In the genomic region with DNA sequence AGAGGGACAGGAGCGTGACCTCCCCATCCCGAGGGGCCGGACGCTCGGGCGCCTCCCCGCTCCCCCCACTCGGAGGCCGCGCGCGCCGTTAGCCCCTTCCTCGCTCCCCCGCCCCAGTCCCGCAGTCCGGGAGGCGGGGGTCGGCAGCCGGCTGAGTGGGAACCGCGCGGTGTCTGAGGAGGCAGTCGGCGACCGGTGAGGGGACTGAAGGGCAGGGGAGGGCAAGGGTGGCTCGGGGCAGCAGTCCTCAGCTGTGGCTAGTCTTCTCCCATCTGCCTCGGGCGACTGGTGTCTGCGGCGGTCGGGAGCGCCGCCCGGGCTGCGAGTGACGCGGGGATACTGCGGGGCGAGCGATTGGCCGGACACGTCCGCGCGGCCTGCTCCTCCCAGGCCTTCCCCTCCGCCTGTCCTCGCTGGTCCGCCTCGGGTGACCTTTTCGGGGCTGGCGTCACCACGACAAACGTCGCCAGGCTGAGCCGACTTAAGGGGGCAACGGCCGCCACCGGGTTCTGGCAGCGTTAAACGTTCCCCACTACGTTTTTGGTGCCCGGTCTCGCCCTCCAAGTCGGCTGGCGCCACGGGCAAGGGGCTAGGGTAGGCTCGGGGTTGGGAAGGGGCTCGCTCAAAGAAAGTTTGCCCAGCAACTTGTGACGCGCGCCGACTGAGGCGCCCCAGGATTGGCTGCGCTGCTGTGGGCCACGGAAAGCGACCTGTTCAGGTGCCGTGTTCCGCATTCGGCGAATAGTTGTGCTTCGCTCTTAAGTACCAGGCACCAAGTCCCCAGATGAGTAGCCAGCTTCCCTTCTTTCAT, we compare ENCODE assay signal across 1 cellular context.
TF ChIP-seq lines count a peak whose summit lies in the region.

No MANE protein-coding gene starts in this region.

TF ChIP-seq in HepG2, 621 proteins besides CTCF, POLR2A, EP300 and RAD21 (continued from another document and continues in another):
- TF ChIP-seq HOMEZ (CRISPR knock-in tag; IDR thresholded peaks at IDR 0.05; ENCODE audit: low read depth) (no peak), MEIS2 (CRISPR knock-in tag; IDR thresholded peaks at IDR 0.05) (peak; percentile 76; the same call in 1 of the 2 replicates), ZC3H13 (CRISPR knock-in tag; IDR thresholded peaks at IDR 0.05) (peak; percentile 63; the same call in 1 of the 2 replicates), ZNF264 (CRISPR knock-in tag; IDR thresholded peaks at IDR 0.05) (no peak), ZNF383 (CRISPR knock-in tag; IDR thresholded peaks at IDR 0.05; ENCODE audit: borderline replicate concordance) (no peak), ZBTB33 (CRISPR knock-in tag; IDR thresholded peaks at IDR 0.05) (no peak), TCF12 (IDR thresholded peaks at IDR 0.05) (no peak), TCF12 (CRISPR knock-in tag; IDR thresholded peaks at IDR 0.05) (no peak), FOXO4 (CRISPR knock-in tag; conservative IDR thresholded peaks at IDR 0.05) (no peak), ZNF788 (CRISPR knock-in tag; IDR thresholded peaks at IDR 0.05; ENCODE audit: borderline replicate concordance) (no peak), TERF1 (CRISPR knock-in tag; IDR thresholded peaks at IDR 0.05) (0 out of 2 replicates have a peak, but pooled peaks have one; percentile 84), ZNF354B (CRISPR knock-in tag; IDR thresholded peaks at IDR 0.05) (no peak; the same call in 1 of the 2 replicates), ZBTB46 (CRISPR knock-in tag; IDR thresholded peaks at IDR 0.05; ENCODE audit: borderline replicate concordance) (0 out of 2 replicates have a peak, but pooled peaks have one; percentile 68), NFRKB (IDR thresholded peaks at IDR 0.05) (no peak), BCL3 (CRISPR knock-in tag; IDR thresholded peaks at IDR 0.05) (peak; percentile 24; the same call in 1 of the 2 replicates), ZNF260 (CRISPR knock-in tag; IDR thresholded peaks at IDR 0.05; ENCODE audit: borderline replicate concordance, low read depth) (no peak), KIAA2018 (CRISPR knock-in tag; IDR thresholded peaks at IDR 0.05; ENCODE audit: borderline replicate concordance) (no peak), ZNF567 (CRISPR knock-in tag; IDR thresholded peaks at IDR 0.05; ENCODE audit: borderline replicate concordance) (no peak), HHEX (CRISPR knock-in tag; IDR thresholded peaks at IDR 0.05) (no peak), GTF2F1 (IDR thresholded peaks at IDR 0.05; ENCODE audit: low read length) (no peak)
- TF ChIP-seq, protein P1, sequence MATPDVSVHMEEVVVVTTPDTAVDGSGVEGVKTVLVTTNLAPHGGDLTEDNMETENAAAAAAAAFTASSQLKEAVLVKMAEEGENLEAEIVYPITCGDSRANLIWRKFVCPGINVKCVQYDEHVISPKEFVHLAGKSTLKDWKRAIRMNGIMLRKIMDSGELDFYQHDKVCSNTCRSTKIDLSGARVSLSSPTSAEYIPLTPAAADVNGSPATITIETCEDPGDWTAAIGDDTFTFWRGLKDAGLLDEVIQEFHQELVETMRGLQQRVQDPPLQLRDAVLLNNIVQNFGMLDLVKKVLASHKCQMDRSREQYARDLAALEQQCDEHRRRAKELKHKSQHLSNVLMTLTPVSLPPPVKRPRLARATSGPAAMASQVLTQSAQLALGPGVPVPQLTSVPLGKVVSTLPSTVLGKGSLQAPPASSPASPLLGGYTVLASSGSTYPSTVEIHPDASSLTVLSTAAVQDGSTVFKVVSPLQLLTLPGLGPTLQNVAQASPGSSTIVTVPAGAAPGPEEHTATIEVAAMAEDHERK (CRISPR knock-in tag; IDR thresholded peaks at IDR 0.05; ENCODE audit: low read depth) = peak; percentile 61; the same call in 1 of the 2 replicates
- TF ChIP-seq, protein P2, sequence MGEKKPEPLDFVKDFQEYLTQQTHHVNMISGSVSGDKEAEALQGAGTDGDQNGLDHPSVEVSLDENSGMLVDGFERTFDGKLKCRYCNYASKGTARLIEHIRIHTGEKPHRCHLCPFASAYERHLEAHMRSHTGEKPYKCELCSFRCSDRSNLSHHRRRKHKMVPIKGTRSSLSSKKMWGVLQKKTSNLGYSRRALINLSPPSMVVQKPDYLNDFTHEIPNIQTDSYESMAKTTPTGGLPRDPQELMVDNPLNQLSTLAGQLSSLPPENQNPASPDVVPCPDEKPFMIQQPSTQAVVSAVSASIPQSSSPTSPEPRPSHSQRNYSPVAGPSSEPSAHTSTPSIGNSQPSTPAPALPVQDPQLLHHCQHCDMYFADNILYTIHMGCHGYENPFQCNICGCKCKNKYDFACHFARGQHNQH (CRISPR knock-in tag; IDR thresholded peaks at IDR 0.05) = 0 out of 2 replicates have a peak, but pooled peaks have one; percentile 31
- TF ChIP-seq, protein P3, sequence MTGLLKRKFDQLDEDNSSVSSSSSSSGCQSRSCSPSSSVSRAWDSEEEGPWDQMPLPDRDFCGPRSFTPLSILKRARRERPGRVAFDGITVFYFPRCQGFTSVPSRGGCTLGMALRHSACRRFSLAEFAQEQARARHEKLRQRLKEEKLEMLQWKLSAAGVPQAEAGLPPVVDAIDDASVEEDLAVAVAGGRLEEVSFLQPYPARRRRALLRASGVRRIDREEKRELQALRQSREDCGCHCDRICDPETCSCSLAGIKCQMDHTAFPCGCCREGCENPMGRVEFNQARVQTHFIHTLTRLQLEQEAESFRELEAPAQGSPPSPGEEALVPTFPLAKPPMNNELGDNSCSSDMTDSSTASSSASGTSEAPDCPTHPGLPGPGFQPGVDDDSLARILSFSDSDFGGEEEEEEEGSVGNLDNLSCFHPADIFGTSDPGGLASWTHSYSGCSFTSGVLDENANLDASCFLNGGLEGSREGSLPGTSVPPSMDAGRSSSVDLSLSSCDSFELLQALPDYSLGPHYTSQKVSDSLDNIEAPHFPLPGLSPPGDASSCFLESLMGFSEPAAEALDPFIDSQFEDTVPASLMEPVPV (CRISPR knock-in tag; IDR thresholded peaks at IDR 0.05) = peak; percentile 48; the same call in 1 of the 2 replicates
